16 cellular contexts compared by ENCODE assay signal in the genomic region with DNA sequence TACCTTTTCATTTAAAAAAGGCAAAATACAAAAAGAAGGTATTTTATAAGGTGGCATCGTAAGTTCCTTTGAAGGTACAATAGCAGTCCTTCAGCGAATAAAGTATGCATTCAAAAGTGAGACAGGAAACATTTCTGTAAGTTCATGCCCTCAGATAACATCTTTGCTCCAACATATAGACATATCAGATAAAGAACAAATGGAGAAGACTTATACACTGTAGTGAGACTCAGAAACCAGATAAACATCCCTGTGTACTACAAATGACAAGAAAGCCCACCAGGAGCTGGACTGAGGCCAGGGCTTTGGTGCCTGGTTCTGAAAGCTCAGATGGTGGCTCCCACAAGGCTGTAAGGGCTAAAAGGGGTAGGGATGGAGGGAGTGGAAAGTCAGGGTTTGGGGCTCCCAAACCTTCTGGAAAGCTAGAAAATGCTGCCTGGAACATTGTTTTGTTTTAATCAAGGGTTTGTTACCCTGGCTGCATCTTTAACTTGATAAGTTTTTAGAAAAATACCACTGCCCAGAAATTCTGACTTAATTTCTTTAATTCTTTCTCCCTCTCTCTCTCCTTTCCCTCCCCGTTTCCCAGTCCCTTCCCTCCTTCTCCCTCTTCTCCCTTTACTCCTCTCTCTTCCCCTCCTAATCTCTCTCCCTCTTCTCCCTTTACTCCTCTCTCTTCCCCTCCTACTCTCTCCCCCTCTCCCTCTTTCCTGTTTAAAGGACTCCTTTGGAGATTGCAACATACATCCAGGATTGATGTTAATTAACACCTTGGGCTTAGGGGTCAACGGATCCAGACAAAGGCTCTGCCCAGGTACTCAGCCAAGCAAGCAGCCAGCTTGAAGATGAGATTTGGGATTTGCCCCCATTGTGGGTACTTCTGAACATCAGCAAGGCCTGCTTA.
DNase-seq lines count a peak whose midpoint lies in the region; ATAC-seq, FAIRE-seq and TF ChIP-seq lines count a peak whose summit lies in the region.
"Had no signal": no experiment of that assay in that cellular context is flagged by ENCODE, and none has a peak within 500 bp of the region (broad histone marks: within the 10 kb centered on the region; RNA-seq: fewer than 3 reads in every experiment).

No MANE protein-coding gene starts in this region.

- TF ChIP-seq CTCF in HepG2 (CRISPR knock-in tag; IDR thresholded peaks at IDR 0.05) (no peak), right lobe of liver (IDR thresholded peaks at IDR 0.05) (no peak), H1 (IDR thresholded peaks at IDR 0.05; ENCODE audit: control extremely low read depth in 1 of 3, insufficient read depth in 1 of 3, low read depth in 1 of 3, low read length in 3 of 3) (no peak), testis (IDR thresholded peaks at IDR 0.05) (no peak)

- no peak overlapping the region for H2BK20ac ChIP-seq in H1 (ENCODE audit: low read length)

- no peak overlapping the region for H2BK5ac ChIP-seq in H1 (ENCODE audit: low read depth, low read length)

- H2AK5ac ChIP-seq in H1 (ENCODE audit: low read depth, low read length), result no peak overlapping the region

- H3K79me2 ChIP-seq in HepG2 (ENCODE audit: insufficient read depth, low read length), result no peaks in the 10 kb centered on the region
- no peaks in the 10 kb centered on the region for H3K79me2 ChIP-seq in H1 (ENCODE audit: control insufficient read depth in 1 of 2, insufficient read depth in 2 of 2, low read length in 2 of 2)

- no peak overlapping the region for H3K18ac ChIP-seq in H1 (ENCODE audit: extremely low read depth, low read length)

- CTCF ChIA-PET in HepG2 (lab: Yijun Ruan, JAX; ENCODE audit: low intra/inter-chr PET ratio, low total read pairs) (no interaction called here), H1 (lab: Charles Lee; ENCODE audit: partially characterized antibody) (no interaction called here)

- no peak overlapping the region for H3K56ac ChIP-seq in H1 (replicated peaks; ENCODE audit: insufficient read length, low read depth, low read length)

- TF ChIP-seq EP300 in HepG2 (IDR thresholded peaks at IDR 0.05; ENCODE audit: low read depth in 2 of 2, low read length in 2 of 2) (no peak), HepG2 (CRISPR knock-in tag; IDR thresholded peaks at IDR 0.05; ENCODE audit: borderline replicate concordance) (no peak), H1 (IDR thresholded peaks at IDR 0.05; ENCODE audit: borderline replicate concordance in 1 of 2, low read depth in 2 of 2, low read length in 2 of 2) (no peak)

- in situ Hi-C loops in HepG2 (cut with HindIII; ENCODE audit: extremely low pct_ligation_motif_present, low pct_unique_long_range_greater_than_20kb), result no loop called here

- POLR2A ChIA-PET in HepG2 (lab: Yijun Ruan, JAX) (no interaction called here), H1 (lab: Charles Lee; ENCODE audit: partially characterized antibody) (no interaction called here)

- H3K36me3 Mint-ChIP-seq in stimulated activated effector memory CD8-positive, alpha-beta T cell treated with anti-CD3 and anti-CD28 coated beads, Interleukin-12 subunit alpha, Interleukin-12 subunit beta, amount 100 ng/mL, for 72 hours, result no peaks in the 10 kb centered on the region

- no peak for TF ChIP-seq POLR2A in HepG2 (IDR thresholded peaks at IDR 0.05; ENCODE audit: insufficient read depth in 1 of 2, low read depth in 2 of 2, low read length in 2 of 2)
- TF ChIP-seq POLR2A in right lobe of liver (IDR thresholded peaks at IDR 0.05), result no peak
- no peak for TF ChIP-seq POLR2A in H1 (IDR thresholded peaks at IDR 0.05; ENCODE audit: control extremely low read depth in 1 of 2, low read depth in 2 of 2, low read length in 2 of 2)
- TF ChIP-seq POLR2A in testis (IDR thresholded peaks at IDR 0.05), result no peak

- FAIRE-seq in HepG2 (lab: Jason Lieb, UNC) (no peak), H1 (lab: Jason Lieb, UNC) (no peak)
- FAIRE-seq: GM12878, GM18507, RCC 7860 had no signal

- no peaks in the 10 kb centered on the region for H3K9me3 Mint-ChIP-seq in stimulated activated effector memory CD8-positive, alpha-beta T cell treated with anti-CD3 and anti-CD28 coated beads, Interleukin-12 subunit alpha, Interleukin-12 subunit beta, amount 100 ng/mL, for 72 hours

- H3K14ac ChIP-seq in H1 (ENCODE audit: insufficient read length), result no peak overlapping the region

- H3K4me1 ChIP-seq in HepG2 (ENCODE audit: insufficient read depth, low read length), result no peaks in the 10 kb centered on the region
- H3K4me1 ChIP-seq in right lobe of liver, result no peaks in the 10 kb centered on the region
- H3K4me1 ChIP-seq in H1 (replicated peaks in 1 of 4; ENCODE audit: control insufficient read depth in 3 of 4, insufficient read depth in 4 of 4, low read length in 3 of 4), result peaks cover 0 to 12% (median 9%) of the 10 kb centered on the region in 4 experiments; a peak in 5 of 7 replicates
- H3K4me1 ChIP-seq in testis, result no peaks in the 10 kb centered on the region

- intact Hi-C loops in HepG2 (cut with micrococcal nuclease; ENCODE audit: unreplicated experiment), result no loop called here
- intact Hi-C loops in right lobe of liver (cut with DNase I), result no loop called here
- intact Hi-C loops in testis (cut with DNase I; ENCODE audit: low total_unique reads), result no loop called here

- no peak overlapping the region for H4K5ac ChIP-seq in H1 (ENCODE audit: insufficient read length, low read depth, low read length)

- H4K8ac ChIP-seq in H1 (ENCODE audit: extremely low read depth, insufficient read depth, low read length), result no peak overlapping the region

- H3K4me2 ChIP-seq in HepG2 (ENCODE audit: low read depth, low read length), result no peak overlapping the region
- no peak overlapping the region for H3K4me2 ChIP-seq in H1 (ENCODE audit: insufficient read depth in 1 of 2, low read depth in 2 of 2, low read length in 2 of 2)

- H2AFZ ChIP-seq in HepG2 (ENCODE audit: low read length) (no peak overlapping the region), H1 (ENCODE audit: low read length) (no peak overlapping the region; the same call in 1 of the 2 replicates)

- H4K20me1 ChIP-seq in HepG2 (ENCODE audit: insufficient read depth, low read length) (no peaks in the 10 kb centered on the region), H1 (replicated peaks in 1 of 2; ENCODE audit: control insufficient read depth in 1 of 2, insufficient read depth in 2 of 2, low read length in 2 of 2) (no peaks in the 10 kb centered on the region)

- H2BK15ac ChIP-seq in H1 (ENCODE audit: low read length), result no peak overlapping the region

- H3K23ac ChIP-seq in H1 (ENCODE audit: insufficient read length), result no peak overlapping the region

- DNase-seq in HepG2 (ENCODE audit: low spot score) (no peak), right lobe of liver (no peak), H1 (ENCODE audit: low read depth in 1 of 2, low spot score in 2 of 2) (no peak), testis (no peak)
- DNase-seq in Jurkat, Clone E6-1 (ENCODE audit: low read depth, low spot score), result peak; percentile 64
- DNase-seq in stimulated activated effector memory CD8-positive, alpha-beta T cell treated with anti-CD3 and anti-CD28 coated beads, Interleukin-12 subunit alpha, Interleukin-12 subunit beta, amount 100 ng/mL, for 72 hours (ENCODE audit: low spot score in 2 of 2), result no peak
- DNase-seq in activated naive CD4-positive, alpha-beta T cell treated with Interleukin-2 at 50 U/mL for 16 hours, result no peak
- DNase-seq: H9, NCI-H1436 treated with DMSO at 0.1 percent for 48 hours, NCI-H2107, NCI-H82, SHP77 had no signal

- no peak overlapping the region for H4K91ac ChIP-seq in H1 (replicated peaks; ENCODE audit: insufficient read length, low read length)

- no peaks in the 10 kb centered on the region for H3K9me3 ChIP-seq in HepG2 (ENCODE audit: low read length)
- H3K9me3 ChIP-seq in right lobe of liver, result no peaks in the 10 kb centered on the region
- peaks cover 0 to 2% of the 10 kb centered on the region in 2 experiments; a peak in 1 of 4 replicates for H3K9me3 ChIP-seq in H1 (ENCODE audit: insufficient read depth in 2 of 2, low read depth in 1 of 2, low read length in 1 of 2)
- H3K9me3 ChIP-seq in testis, result no peaks in the 10 kb centered on the region

- H3K36me3 ChIP-seq in HepG2 (replicated peaks in 1 of 2; ENCODE audit: control insufficient read depth in 1 of 2, insufficient read depth in 2 of 2, low read length in 2 of 2), result no peaks in the 10 kb centered on the region
- no peaks in the 10 kb centered on the region for H3K36me3 ChIP-seq in right lobe of liver
- no peaks in the 10 kb centered on the region for H3K36me3 ChIP-seq in H1 (ENCODE audit: control insufficient read depth in 2 of 4, insufficient read depth in 4 of 4, low read length in 3 of 4)
- H3K36me3 ChIP-seq in testis (ENCODE audit: low read depth, missing control alignments), result no peaks in the 10 kb centered on the region

- ATAC-seq in HepG2 (no peak), right lobe of liver (no peak)
- ATAC-seq in stimulated activated effector memory CD8-positive, alpha-beta T cell treated with anti-CD3 and anti-CD28 coated beads, Interleukin-12 subunit alpha, Interleukin-12 subunit beta, amount 100 ng/mL, for 72 hours, result no peak
- ATAC-seq: GM12878 had no signal

- no peak overlapping the region for H3K4me3 Mint-ChIP-seq in stimulated activated effector memory CD8-positive, alpha-beta T cell treated with anti-CD3 and anti-CD28 coated beads, Interleukin-12 subunit alpha, Interleukin-12 subunit beta, amount 100 ng/mL, for 72 hours
- H3K4me3 Mint-ChIP-seq: B cell, H9 had no signal

- H3K4me1 Mint-ChIP-seq in stimulated activated effector memory CD8-positive, alpha-beta T cell treated with anti-CD3 and anti-CD28 coated beads, Interleukin-12 subunit alpha, Interleukin-12 subunit beta, amount 100 ng/mL, for 72 hours, result peaks cover under 1% of the 10 kb centered on the region
- H3K4me1 Mint-ChIP-seq: B cell had no signal

- H3K79me1 ChIP-seq in H1 (ENCODE audit: low read depth, low read length), result no peaks in the 10 kb centered on the region

- BruUV-seq in HepG2 (replicated peaks; lab: Mats Ljungman, UMichigan), result no TSS peak

- H3K27ac Mint-ChIP-seq in stimulated activated effector memory CD8-positive, alpha-beta T cell treated with anti-CD3 and anti-CD28 coated beads, Interleukin-12 subunit alpha, Interleukin-12 subunit beta, amount 100 ng/mL, for 72 hours, result peak overlapping the region; percentile 58
- H3K27ac Mint-ChIP-seq: B cell, H9 had no signal

- WGBS in HepG2 (ENCODE audit: low lambda C conversion rate), result 50% methylated on average over 4 of the region's 4 CpGs
- WGBS in right lobe of liver (ENCODE audit: insufficient coverage, low coverage, low lambda C conversion rate, missing lambda C conversion rate), result 76% methylated on average over 4 of the region's 4 CpGs
- WGBS in H1 (ENCODE audit: extremely low coverage in 1 of 2, insufficient coverage in 1 of 2, insufficient read length in 1 of 2, insufficient replicate concordance in 2 of 2, low coverage in 1 of 2, low lambda C conversion rate in 2 of 2, missing lambda C conversion rate in 1 of 2), 2 experiments, result 89 to 100% methylated on average over 1 to 4 of the region's 4 CpGs
- WGBS in testis, 2 donors, result 82 to 87% methylated on average over 4 of the region's 4 CpGs

- no peak overlapping the region for H3K9ac ChIP-seq in HepG2 (ENCODE audit: insufficient read depth, low read depth, low read length)
- no peak overlapping the region for H3K9ac ChIP-seq in H1 (replicated peaks in 1 of 4; ENCODE audit: extremely low read depth in 1 of 4, low read depth in 3 of 4, low read length in 3 of 4)

- H3K4ac ChIP-seq in H1 (replicated peaks; ENCODE audit: insufficient read length, low read depth, low read length), result no peak overlapping the region

- H3K4me3 ChIP-seq in HepG2 (replicated peaks in 1 of 3; ENCODE audit: insufficient read depth in 1 of 3, low read depth in 2 of 3, low read length in 3 of 3) (no peak overlapping the region), right lobe of liver (no peak overlapping the region), H1 (ENCODE audit: extremely low read depth in 1 of 4, insufficient read depth in 2 of 4, low read depth in 3 of 4, low read length in 4 of 4) (no peak overlapping the region), testis (no peak overlapping the region)
- H3K4me3 ChIP-seq in Jurkat, Clone E6-1 (ENCODE audit: low read length), result no peak overlapping the region
- H3K4me3 ChIP-seq: GM12878 had no signal

- H3K27me3 ChIP-seq in HepG2 (ENCODE audit: control insufficient read depth in 1 of 2, insufficient read depth in 2 of 2, low read length in 2 of 2), result no peaks in the 10 kb centered on the region; a peak in 1 of 5 replicates
- H3K27me3 ChIP-seq in right lobe of liver, result no peaks in the 10 kb centered on the region
- no peaks in the 10 kb centered on the region for H3K27me3 ChIP-seq in H1 (replicated peaks in 1 of 4; ENCODE audit: control insufficient read depth in 3 of 4, extremely low read depth in 1 of 4, insufficient read depth in 3 of 4, low read length in 3 of 4)
- H3K27me3 ChIP-seq in testis, result no peaks in the 10 kb centered on the region

- H3K27ac ChIP-seq in HepG2 (ENCODE audit: extremely low read length, insufficient read depth, low read length) (no peak overlapping the region), right lobe of liver (no peak overlapping the region), H1 (ENCODE audit: low read depth, low read length) (no peak overlapping the region), testis (no peak overlapping the region)

- TF ChIP-seq RAD21 in HepG2 (CRISPR knock-in tag; IDR thresholded peaks at IDR 0.05) (no peak), H1 (IDR thresholded peaks at IDR 0.05 in 1 of 2, conservative IDR thresholded peaks at IDR 0.05 in 1 of 2; ENCODE audit: low read depth in 2 of 2, low read length in 2 of 2) (no peak)

- no peaks in the 10 kb centered on the region for H3K23me2 ChIP-seq in H1 (ENCODE audit: low read depth, low read length)

- no peak overlapping the region for H2BK12ac ChIP-seq in H1 (ENCODE audit: low read depth, low read length)

- H2BK120ac ChIP-seq in H1 (replicated peaks; ENCODE audit: low read depth, low read length), result no peak overlapping the region

Comparison
In these comparisons a context has a peak if more than half of its experiments do, and no peak if none do; other contexts are left out.
1. Of the 41 proteins assayed by ChIP-seq in both HepG2 and H1: peak only in HepG2: none; only in H1: CEBPB; in both: none; in neither: 40.